Comparison of ENCODE assay signal across 8 cellular contexts in genomic region chr4:153467897-153468262, GRCh38. TPM values are rescaled to one million over a fixed set of nuclear protein-coding genes. Genes with fewer than 3 reads are reported as not detected.
DNase-seq lines count a peak whose midpoint lies in the region; ATAC-seq and TF ChIP-seq lines count a peak whose summit lies in the region.

No MANE protein-coding gene starts in this region.

- H3K4me1 Mint-ChIP-seq in naive thymus-derived CD8-positive, alpha-beta T cell, result peaks cover 33 to 69% (median 59%) of the 10 kb centered on the region in 4 donors

- H3K27ac Mint-ChIP-seq in naive thymus-derived CD8-positive, alpha-beta T cell, result peak overlapping the region; percentile 92 to 99 (median 97)

- peak overlapping the region; percentile 98 for H3K27ac ChIP-seq in BLaER1
- H3K27ac ChIP-seq in breast epithelium, result no peak overlapping the region

- H3K4me3 ChIP-seq in BLaER1, result peak overlapping the region; percentile 99
- H3K4me3 ChIP-seq in Loucy (ENCODE audit: low read length, poor library complexity, severe bottlenecking), result peak overlapping the region; percentile 88
- H3K4me3 ChIP-seq in breast epithelium, result peak overlapping the region; percentile 72 to 90 (median 87)

- H3K9ac ChIP-seq in BLaER1, result peak overlapping the region; percentile 98
- H3K9ac ChIP-seq in Loucy (ENCODE audit: low read depth, low read length, poor library complexity, severe bottlenecking), result peak overlapping the region; percentile 91

- H3K36me3 ChIP-seq in BLaER1 (peaks cover 45% of the 10 kb centered on the region), Loucy (ENCODE audit: insufficient read depth, low read length) (peaks cover 7% of the 10 kb centered on the region; the same call in 1 of the 2 replicates), breast epithelium (no peaks in the 10 kb centered on the region)

- H3K9me2 ChIP-seq in Loucy (replicated peaks; ENCODE audit: low read depth, low read length), result no peaks in the 10 kb centered on the region

- H3K9me3 Mint-ChIP-seq in naive thymus-derived CD8-positive, alpha-beta T cell, result no peaks in the 10 kb centered on the region

- intact Hi-C loops in breast epithelium (cut with DNase I; ENCODE audit: low total_unique reads), result loop anchor here (10.0 kb wide), 1 partner anchor 107 kb away; no protein-coding TSS in a partner anchor

- H3K4me1 ChIP-seq in BLaER1 (peaks cover 62% of the 10 kb centered on the region), Loucy (ENCODE audit: insufficient read depth, low read length, poor library complexity, severe bottlenecking) (peaks cover 65% of the 10 kb centered on the region), breast epithelium (peaks cover 0 to 4% of the 10 kb centered on the region in 2 donors)

- H3K9me3 ChIP-seq in BLaER1 (no peaks in the 10 kb centered on the region), Loucy (ENCODE audit: insufficient read depth, low read depth, low read length) (no peaks in the 10 kb centered on the region), breast epithelium (no peaks in the 10 kb centered on the region)

- TF ChIP-seq POLR2A in breast epithelium (IDR thresholded peaks at IDR 0.05), result no peak

- peak in 1 of 2 donors; percentile 4 for ATAC-seq in naive thymus-derived CD8-positive, alpha-beta T cell
- ATAC-seq in GM19463 (IDR thresholded peaks at IDR 0.05; ENCODE audit: unreplicated experiment) (no peak), GM19035 (IDR thresholded peaks at IDR 0.05; ENCODE audit: unreplicated experiment) (no peak), HG02938 (IDR thresholded peaks at IDR 0.05; ENCODE audit: unreplicated experiment) (no peak)

- H3K4me2 ChIP-seq in BLaER1, result peak overlapping the region; percentile 92
- peak overlapping the region; percentile 87 for H3K4me2 ChIP-seq in Loucy (ENCODE audit: low read depth, low read length, poor library complexity, severe bottlenecking)

- peaks cover 75% of the 10 kb centered on the region for H3K79me2 ChIP-seq in Loucy (ENCODE audit: insufficient read depth, low read length)

- H3F3A ChIP-seq in Loucy (ENCODE audit: low read depth), result peaks cover 6% of the 10 kb centered on the region; the same call in 1 of the 2 replicates

- no peak for DNase-seq in breast epithelium (ENCODE audit: low spot score in 2 of 2)
- peak in 3 of 10 donors; percentile 27 to 57 (median 41) for DNase-seq in naive thymus-derived CD8-positive, alpha-beta T cell
- no peak for DNase-seq in stimulated activated CD4-positive, alpha-beta T cell treated with anti-CD3 and anti-CD28 coated beads, Interleukin-4, amount 100 ng/mL, for 1 hour

- H3K4me3 Mint-ChIP-seq in naive thymus-derived CD8-positive, alpha-beta T cell, result peak overlapping the region; percentile 93 to 98 (median 97)

- H3K36me3 Mint-ChIP-seq in naive thymus-derived CD8-positive, alpha-beta T cell, result peaks cover under 1 to 25% (median 6%) of the 10 kb centered on the region in 3 donors

- POLR2A ChIA-PET in naive thymus-derived CD8-positive, alpha-beta T cell (lab: Charles Lee), result interaction anchor here (0.8 to 6.9 kb wide), 18 partner anchors 10 to 106 kb away, joined by 3 to 93 read pairs (median 6); no protein-coding TSS in a partner anchor

- H4K20me1 ChIP-seq in BLaER1 (peaks cover 64% of the 10 kb centered on the region), Loucy (ENCODE audit: insufficient read depth, low read length, poor library complexity, severe bottlenecking) (peaks cover 59% of the 10 kb centered on the region)

- no peaks in the 10 kb centered on the region for H3K27me3 Mint-ChIP-seq in naive thymus-derived CD8-positive, alpha-beta T cell

- no peak overlapping the region for H2AFZ ChIP-seq in Loucy (ENCODE audit: low read length)

- H3K27me3 ChIP-seq in BLaER1 (no peaks in the 10 kb centered on the region), Loucy (ENCODE audit: insufficient read depth, low read length, poor library complexity, severe bottlenecking) (no peaks in the 10 kb centered on the region), breast epithelium (no peaks in the 10 kb centered on the region)

- TF ChIP-seq CTCF in Loucy (conservative IDR thresholded peaks at IDR 0.05; ENCODE audit: low read length) (no peak; the same call in 1 of the 2 replicates), breast epithelium (IDR thresholded peaks at IDR 0.05) (no peak)

RNA-seq across cellular contexts. Expression of gene TMEM131L, which starts 1.7 kb away (rescaled TPM):
- total RNA-seq in breast epithelium, result 10 to 100 TPM; 18.7 to 22.0 (median 19.5) TPM
- 10 to 100 TPM; 72.2 to 72.6 TPM for total RNA-seq in naive thymus-derived CD8-positive, alpha-beta T cell
- 10 to 100 TPM; 13.8 to 32.9 (median 26.7) TPM for polyA plus RNA-seq in naive thymus-derived CD8-positive, alpha-beta T cell
